8 cellular contexts compared by ENCODE assay signal in genomic region chr5:94234987-94235386, GRCh38.
"Had no signal": no experiment of that assay in that cellular context is flagged by ENCODE, and none has a peak within 500 bp of the region (broad histone marks: within the 10 kb centered on the region; RNA-seq: fewer than 3 reads in every experiment).

No MANE protein-coding gene starts in this region.

- H3K9me3 ChIP-seq: HAP-1 had no signal

- ATAC-seq: GM23338, HCT116 had no signal

- H3K4me3 ChIP-seq: GM23338, HAP-1 had no signal

- H3K36me3 ChIP-seq: HAP-1 had no signal

- DNase-seq: H7, HFFc6, KBM-7 had no signal

- FAIRE-seq: H1, HTR-8/SVneo had no signal
